Comparison of ENCODE assay signal across 14 cellular contexts in the genomic region with DNA sequence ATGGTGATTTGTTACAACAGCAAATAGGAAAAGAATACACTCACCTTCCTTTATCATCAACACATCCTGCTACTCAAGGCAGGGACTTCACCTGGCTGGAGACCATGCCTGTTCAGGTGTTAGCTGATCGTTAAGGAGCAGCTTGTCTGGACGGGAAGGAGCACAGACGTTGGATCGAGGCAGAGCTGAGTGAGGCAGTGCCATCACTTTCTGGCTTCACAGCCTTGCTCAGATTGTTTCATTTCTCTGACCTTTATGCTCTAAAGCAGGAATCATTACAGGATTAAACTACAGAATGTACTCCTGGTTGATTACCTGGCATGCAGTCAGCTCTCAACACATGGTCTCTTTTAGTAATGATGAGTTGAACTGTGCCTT.
A peak's percentile ranks its signal among the peaks of the same experiment; 100 is the strongest.
DNase-seq lines count a peak whose midpoint lies in the region; ATAC-seq and TF ChIP-seq lines count a peak whose summit lies in the region.
"Had no signal": no experiment of that assay in that cellular context is flagged by ENCODE, and none has a peak within 500 bp of the region (broad histone marks: within the 10 kb centered on the region; RNA-seq: fewer than 3 reads in every experiment).

No MANE protein-coding gene starts in this region.

- no peaks in the 10 kb centered on the region for H3K27me3 ChIP-seq in SK-N-SH (ENCODE audit: insufficient read depth)
- no peaks in the 10 kb centered on the region for H3K27me3 ChIP-seq in mucosa of rectum (ENCODE audit: control insufficient read depth in 2 of 2, insufficient read depth in 2 of 2, low read length in 2 of 2)
- no peaks in the 10 kb centered on the region for H3K27me3 ChIP-seq in upper lobe of left lung
- H3K27me3 ChIP-seq: sigmoid colon had no signal

- no peak for TF ChIP-seq EP300 in SK-N-SH (IDR thresholded peaks at IDR 0.05; ENCODE audit: borderline replicate concordance in 1 of 2, low read depth in 1 of 2, low read length in 1 of 2)
- TF ChIP-seq EP300 in upper lobe of left lung (IDR thresholded peaks at IDR 0.05), result no peak

- H3K36me3 ChIP-seq in SK-N-SH (replicated peaks in 1 of 2; ENCODE audit: control insufficient read depth in 1 of 2, insufficient read depth in 2 of 2, low read length in 1 of 2) (peaks cover 0 to 6% of the 10 kb centered on the region in 2 experiments), mucosa of rectum (ENCODE audit: control insufficient read depth in 2 of 2, insufficient read depth in 2 of 2, low read length in 2 of 2) (no peaks in the 10 kb centered on the region), upper lobe of left lung (no peaks in the 10 kb centered on the region)
- H3K36me3 ChIP-seq: sigmoid colon had no signal

- H2AFZ ChIP-seq in SK-N-SH (ENCODE audit: low read depth), result no peak overlapping the region

- DNase-seq in SK-N-SH (no peak), epithelial cell of esophagus (ENCODE audit: low read depth) (peak; percentile 14), upper lobe of left lung (no peak), SKM-1 (lab: John Stamatoyannopoulos, UW; ENCODE audit: unreplicated experiment) (no peak), DMS153 treated with DMSO at 0.1 percent for 48 hours (lab: John Stamatoyannopoulos, UW; ENCODE audit: unreplicated experiment) (no peak)
- DNase-seq: activated CD4-positive, alpha-beta memory T cell treated with anti-CD3 and anti-CD28 coated beads for 36 hours; naive thymus-derived CD8-positive, alpha-beta T cell; NCI-H2107; OCI-M1; sigmoid colon had no signal

- H3K4me3 ChIP-seq in SK-N-SH (ENCODE audit: low read depth in 2 of 2, low read length in 1 of 2) (no peak overlapping the region), epithelial cell of esophagus (ENCODE audit: low read length) (no peak overlapping the region), mucosa of rectum (ENCODE audit: low read length in 2 of 2) (no peak overlapping the region), upper lobe of left lung (peak overlapping the region in 1 of 4 donors; percentile 16)
- H3K4me3 ChIP-seq: sigmoid colon had no signal

- peaks cover 7% of the 10 kb centered on the region for H3F3A ChIP-seq in SK-N-SH (replicated peaks; ENCODE audit: insufficient read depth)

- TF ChIP-seq CTCF in SK-N-SH (IDR thresholded peaks at IDR 0.05), result no peak
- TF ChIP-seq CTCF in epithelial cell of esophagus (IDR thresholded peaks at IDR 0.05; ENCODE audit: insufficient read depth, low read depth, low read length, missing control alignments), result no peak
- no peak for TF ChIP-seq CTCF in upper lobe of left lung (IDR thresholded peaks at IDR 0.05)

- H4K20me1 ChIP-seq in SK-N-SH (ENCODE audit: insufficient read depth), result no peaks in the 10 kb centered on the region

- WGBS in SK-N-SH (ENCODE audit: low lambda C conversion rate), result 100% methylated on average over 4 of the region's 4 CpGs
- WGBS in upper lobe of left lung, 2 donors, result 61 to 75% methylated on average over 4 of the region's 4 CpGs

- H3K4me1 ChIP-seq in SK-N-SH (ENCODE audit: control insufficient read depth in 1 of 2, insufficient read depth in 2 of 2, low read depth in 1 of 2, low read length in 1 of 2), result peaks cover 7 to 16% of the 10 kb centered on the region in 2 experiments
- H3K4me1 ChIP-seq in mucosa of rectum (ENCODE audit: control insufficient read depth in 2 of 2, insufficient read depth in 2 of 2, low read length in 2 of 2), result peaks cover 0 to 9% of the 10 kb centered on the region in 2 donors
- peaks cover 2 to 18% (median 11%) of the 10 kb centered on the region in 4 donors for H3K4me1 ChIP-seq in upper lobe of left lung

- H3K9me3 ChIP-seq in SK-N-SH (no peaks in the 10 kb centered on the region), mucosa of rectum (ENCODE audit: control insufficient read depth in 2 of 2, low read length in 2 of 2) (no peaks in the 10 kb centered on the region), upper lobe of left lung (no peaks in the 10 kb centered on the region)
- H3K9me3 ChIP-seq: sigmoid colon had no signal

- H3K27ac ChIP-seq in SK-N-SH (ENCODE audit: low read depth in 2 of 2, low read length in 1 of 2), result peak overlapping the region; percentile 38 to 64; a peak in 3 of 4 replicates
- peak overlapping the region; percentile 10 to 46 for H3K27ac ChIP-seq in mucosa of rectum (ENCODE audit: low read depth in 2 of 2, low read length in 2 of 2)
- H3K27ac ChIP-seq in upper lobe of left lung, result peak overlapping the region; percentile 40 to 63 (median 58)
- H3K27ac ChIP-seq: HL-60 had no signal

- CTCF ChIA-PET in SK-N-SH (lab: Yijun Ruan, JAX), result interaction anchor here (0.7 to 1.2 kb wide), 2 partner anchors 26 to 115 kb away, joined by 3 read pairs; no protein-coding TSS in a partner anchor

- POLR2A ChIA-PET in SK-N-SH (lab: Yijun Ruan, JAX), result no interaction called here

- ATAC-seq in SK-N-SH treated with all-trans-retinoic acid at 6 μM for 48 hours, result no peak
- peak in 1 of 2 donors; percentile 43 for ATAC-seq in upper lobe of left lung (ENCODE audit: low FRiP score in 2 of 2)
- no peak for ATAC-seq in GM19467 (IDR thresholded peaks at IDR 0.05; ENCODE audit: unreplicated experiment)
- ATAC-seq: naive thymus-derived CD8-positive, alpha-beta T cell had no signal

- H3K79me2 ChIP-seq in SK-N-SH (ENCODE audit: insufficient read depth), result no peaks in the 10 kb centered on the region

- no peak overlapping the region for H3K9ac ChIP-seq in SK-N-SH
- H3K9ac ChIP-seq in mucosa of rectum (ENCODE audit: low read depth in 1 of 2, low read length in 2 of 2), result no peak overlapping the region

- H3K9me2 ChIP-seq in SK-N-SH, result no peaks in the 10 kb centered on the region

- no peak for TF ChIP-seq RAD21 in SK-N-SH (IDR thresholded peaks at IDR 0.05; ENCODE audit: low read length)

- no peak overlapping the region for H3K4me2 ChIP-seq in SK-N-SH

- no peak for TF ChIP-seq POLR2A in upper lobe of left lung (IDR thresholded peaks at IDR 0.05)

TF ChIP-seq in SK-N-SH, 30 proteins besides CTCF, POLR2A, EP300 and RAD21 (continues in another document):
- TF ChIP-seq, protein P1, sequence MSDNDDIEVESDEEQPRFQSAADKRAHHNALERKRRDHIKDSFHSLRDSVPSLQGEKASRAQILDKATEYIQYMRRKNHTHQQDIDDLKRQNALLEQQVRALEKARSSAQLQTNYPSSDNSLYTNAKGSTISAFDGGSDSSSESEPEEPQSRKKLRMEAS (IDR thresholded peaks at IDR 0.05; ENCODE audit: low read depth), result no peak
- TF ChIP-seq GATA2 (CRISPR knock-in tag; IDR thresholded peaks at IDR 0.05) (no peak), CHD2 (IDR thresholded peaks at IDR 0.05; ENCODE audit: low read length, partially characterized antibody) (no peak), SMC3 (IDR thresholded peaks at IDR 0.05; ENCODE audit: low read depth, low read length) (no peak), FOXM1 (IDR thresholded peaks at IDR 0.05; ENCODE audit: low read depth) (no peak), TCF12 (IDR thresholded peaks at IDR 0.05) (no peak), RFX5 (IDR thresholded peaks at IDR 0.05; ENCODE audit: low read length) (no peak), RCOR1 (IDR thresholded peaks at IDR 0.05; ENCODE audit: low read length) (no peak), JUND (IDR thresholded peaks at IDR 0.05) (no peak), YY1 (IDR thresholded peaks at IDR 0.05; ENCODE audit: low read depth) (no peak), IRF3 (IDR thresholded peaks at IDR 0.05; ENCODE audit: low read depth, low read length) (no peak), TEAD4 (IDR thresholded peaks at IDR 0.05; ENCODE audit: borderline replicate concordance, insufficient read depth) (no peak), MEF2A (IDR thresholded peaks at IDR 0.05; ENCODE audit: borderline replicate concordance, low read depth) (no peak)

TF ChIP-seq in SK-N-SH treated with all-trans-retinoic acid at 6 μM for 48 hours, 23 proteins besides CTCF, POLR2A, EP300 and RAD21:
- TF ChIP-seq TCF4 (CRISPR knock-in tag; IDR thresholded peaks at IDR 0.05; ENCODE audit: borderline replicate concordance), result no peak
- no peak for TF ChIP-seq ARNTL (CRISPR knock-in tag; IDR thresholded peaks at IDR 0.05; ENCODE audit: borderline replicate concordance, low read depth)
- no peak for TF ChIP-seq ZNF8 (CRISPR knock-in tag; IDR thresholded peaks at IDR 0.05)
- TF ChIP-seq, protein P2, sequence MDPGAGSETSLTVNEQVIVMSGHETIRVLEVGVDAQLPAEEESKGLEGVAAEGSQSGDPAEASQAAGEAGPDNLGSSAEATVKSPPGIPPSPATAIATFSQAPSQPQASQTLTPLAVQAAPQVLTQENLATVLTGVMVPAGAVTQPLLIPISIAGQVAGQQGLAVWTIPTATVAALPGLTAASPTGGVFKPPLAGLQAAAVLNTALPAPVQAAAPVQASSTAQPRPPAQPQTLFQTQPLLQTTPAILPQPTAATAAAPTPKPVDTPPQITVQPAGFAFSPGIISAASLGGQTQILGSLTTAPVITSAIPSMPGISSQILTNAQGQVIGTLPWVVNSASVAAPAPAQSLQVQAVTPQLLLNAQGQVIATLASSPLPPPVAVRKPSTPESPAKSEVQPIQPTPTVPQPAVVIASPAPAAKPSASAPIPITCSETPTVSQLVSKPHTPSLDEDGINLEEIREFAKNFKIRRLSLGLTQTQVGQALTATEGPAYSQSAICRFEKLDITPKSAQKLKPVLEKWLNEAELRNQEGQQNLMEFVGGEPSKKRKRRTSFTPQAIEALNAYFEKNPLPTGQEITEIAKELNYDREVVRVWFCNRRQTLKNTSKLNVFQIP (CRISPR knock-in tag; IDR thresholded peaks at IDR 0.05; ENCODE audit: borderline replicate concordance, low read depth), result no peak
- no peak for TF ChIP-seq GLIS3 (CRISPR knock-in tag; IDR thresholded peaks at IDR 0.05)
- no peak for TF ChIP-seq ZNF565 (CRISPR knock-in tag; conservative IDR thresholded peaks at IDR 0.05; ENCODE audit: low read depth)
- no peak for TF ChIP-seq ZNF70 (CRISPR knock-in tag; IDR thresholded peaks at IDR 0.05)
- TF ChIP-seq SNAI2 (CRISPR knock-in tag; IDR thresholded peaks at IDR 0.05), result no peak
- no peak for TF ChIP-seq PPARA (CRISPR knock-in tag; IDR thresholded peaks at IDR 0.05; ENCODE audit: borderline replicate concordance)
- TF ChIP-seq OSR1 (CRISPR knock-in tag; IDR thresholded peaks at IDR 0.05), result no peak
